8 cellular contexts compared by ENCODE assay signal in the genomic region with DNA sequence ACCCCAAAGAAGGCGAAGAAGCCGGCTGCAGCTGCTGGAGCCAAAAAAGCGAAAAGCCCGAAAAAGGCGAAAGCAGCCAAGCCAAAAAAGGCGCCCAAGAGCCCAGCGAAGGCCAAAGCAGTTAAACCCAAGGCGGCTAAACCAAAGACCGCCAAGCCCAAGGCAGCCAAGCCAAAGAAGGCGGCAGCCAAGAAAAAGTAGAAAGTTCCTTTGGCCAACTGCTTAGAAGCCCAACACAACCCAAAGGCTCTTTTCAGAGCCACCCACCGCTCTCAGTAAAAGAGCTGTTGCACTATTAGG.
DNase-seq lines count a peak whose midpoint lies in the region; ATAC-seq and TF ChIP-seq lines count a peak whose summit lies in the region.

No MANE protein-coding gene starts in this region.

- CTCF ChIA-PET in activated naive CD4-positive, alpha-beta T cell treated with anti-CD3 and anti-CD28 coated beads for 36 hours (lab: Charles Lee), result interaction anchor here (2.2 kb wide), 1 partner anchor 32 kb away, joined by 9 read pairs; a partner anchor contains a TSS

- ATAC-seq in activated naive CD8-positive, alpha-beta T cell treated with anti-CD3 and anti-CD28 coated beads, Interleukin-2, amount 10 ng/mL, durations not matched to agents 7 days and 5 days (ENCODE audit: low read depth), result no peak
- ATAC-seq in GM21360 (IDR thresholded peaks at IDR 0.05; ENCODE audit: unreplicated experiment), result no peak

- H3K9me3 ChIP-seq in iPS-15b (ENCODE audit: control insufficient read depth, insufficient read depth, low read length) (no peaks in the 10 kb centered on the region), stomach smooth muscle (ENCODE audit: control insufficient read depth in 2 of 2, low read length in 2 of 2) (no peaks in the 10 kb centered on the region)

- intact Hi-C loops in activated naive CD4-positive, alpha-beta T cell treated with anti-CD3 and anti-CD28 coated beads for 36 hours (cut with micrococcal nuclease), result loop anchor here (1.0 kb wide), 3 partner anchors 33 to 124 kb away; a partner anchor contains a TSS

- DNase-seq in activated naive CD4-positive, alpha-beta T cell treated with anti-CD3 and anti-CD28 coated beads for 36 hours, result no peak
- DNase-seq in activated naive CD4-positive, alpha-beta T cell treated with Interleukin-2 at 50 U/mL for 16 hours, result no peak
- DNase-seq in activated naive CD8-positive, alpha-beta T cell treated with anti-CD3 and anti-CD28 coated beads, Interleukin-2, amount 10 ng/mL, durations not matched to agents 7 days and 5 days, result no peak
- DNase-seq in GM20000 (ENCODE audit: low spot score), result no peak
- DNase-seq in T1000 (lab: John Stamatoyannopoulos, UW), result no peak

- H3K4me3 Mint-ChIP-seq in activated naive CD4-positive, alpha-beta T cell treated with anti-CD3 and anti-CD28 coated beads for 36 hours, result peak overlapping the region; percentile 79
- peak overlapping the region; percentile 100 for H3K4me3 Mint-ChIP-seq in activated naive CD8-positive, alpha-beta T cell treated with anti-CD3 and anti-CD28 coated beads, Interleukin-2, amount 10 ng/mL, durations not matched to agents 7 days and 5 days

- H3K27ac Mint-ChIP-seq in activated naive CD4-positive, alpha-beta T cell treated with anti-CD3 and anti-CD28 coated beads for 36 hours, result peak overlapping the region; percentile 97
- H3K27ac Mint-ChIP-seq in activated naive CD8-positive, alpha-beta T cell treated with anti-CD3 and anti-CD28 coated beads, Interleukin-2, amount 10 ng/mL, durations not matched to agents 7 days and 5 days, result peak overlapping the region; percentile 99

- H3K9ac ChIP-seq in iPS-15b (ENCODE audit: low read depth, low read length) (peak overlapping the region; percentile 96), stomach smooth muscle (ENCODE audit: low read length in 2 of 2) (peak overlapping the region; percentile 79 to 92)

- H3K36me3 Mint-ChIP-seq in activated naive CD4-positive, alpha-beta T cell treated with anti-CD3 and anti-CD28 coated beads for 36 hours (ENCODE audit: low read depth), result peaks cover 20% of the 10 kb centered on the region
- peaks cover 20% of the 10 kb centered on the region for H3K36me3 Mint-ChIP-seq in activated naive CD8-positive, alpha-beta T cell treated with anti-CD3 and anti-CD28 coated beads, Interleukin-2, amount 10 ng/mL, durations not matched to agents 7 days and 5 days

- no peak for TF ChIP-seq CTCF in GM20000 (IDR thresholded peaks at IDR 0.05; ENCODE audit: extremely low read depth, missing control alignments)

- peaks cover 13% of the 10 kb centered on the region for H3K27me3 Mint-ChIP-seq in activated naive CD4-positive, alpha-beta T cell treated with anti-CD3 and anti-CD28 coated beads for 36 hours (ENCODE audit: low read depth)
- no peaks in the 10 kb centered on the region for H3K27me3 Mint-ChIP-seq in activated naive CD8-positive, alpha-beta T cell treated with anti-CD3 and anti-CD28 coated beads, Interleukin-2, amount 10 ng/mL, durations not matched to agents 7 days and 5 days

- H3K36me3 ChIP-seq in iPS-15b (ENCODE audit: control insufficient read depth, insufficient read depth, low read length), result no peaks in the 10 kb centered on the region
- no peaks in the 10 kb centered on the region for H3K36me3 ChIP-seq in stomach smooth muscle (ENCODE audit: control insufficient read depth in 2 of 2, insufficient read depth in 2 of 2, low read length in 2 of 2)

- H3K27ac ChIP-seq in stomach smooth muscle (ENCODE audit: low read length), result peak overlapping the region; percentile 98

- H3K27me3 ChIP-seq in iPS-15b (ENCODE audit: control insufficient read depth, insufficient read depth, low read length) (no peaks in the 10 kb centered on the region), stomach smooth muscle (ENCODE audit: control insufficient read depth in 1 of 2, insufficient read depth in 2 of 2, low read length in 2 of 2) (no peaks in the 10 kb centered on the region)

- peaks cover 47% of the 10 kb centered on the region for H3K4me1 Mint-ChIP-seq in activated naive CD4-positive, alpha-beta T cell treated with anti-CD3 and anti-CD28 coated beads for 36 hours (ENCODE audit: low read depth)
- H3K4me1 Mint-ChIP-seq in activated naive CD8-positive, alpha-beta T cell treated with anti-CD3 and anti-CD28 coated beads, Interleukin-2, amount 10 ng/mL, durations not matched to agents 7 days and 5 days, result peaks cover 46% of the 10 kb centered on the region

- peaks cover 7% of the 10 kb centered on the region for H3K4me1 ChIP-seq in iPS-15b (ENCODE audit: control insufficient read depth, insufficient read depth, low read length)
- peaks cover 15% of the 10 kb centered on the region for H3K4me1 ChIP-seq in stomach smooth muscle (ENCODE audit: control insufficient read depth, insufficient read depth, low read length)

- POLR2A ChIA-PET in activated naive CD8-positive, alpha-beta T cell treated with anti-CD3 and anti-CD28 coated beads, Interleukin-2, amount 10 ng/mL, durations not matched to agents 7 days and 5 days (lab: Charles Lee), result interaction anchor here (0.6 to 8.5 kb wide), 55 partner anchors 9 to 1736 kb away, joined by 3 to 2352 read pairs (median 18); a partner anchor contains a TSS

- H3K9me3 Mint-ChIP-seq in activated naive CD4-positive, alpha-beta T cell treated with anti-CD3 and anti-CD28 coated beads for 36 hours, result no peaks in the 10 kb centered on the region
- no peaks in the 10 kb centered on the region for H3K9me3 Mint-ChIP-seq in activated naive CD8-positive, alpha-beta T cell treated with anti-CD3 and anti-CD28 coated beads, Interleukin-2, amount 10 ng/mL, durations not matched to agents 7 days and 5 days

- peak overlapping the region; percentile 89 for H3K4me3 ChIP-seq in iPS-15b (ENCODE audit: low read depth, low read length)
- peak overlapping the region; percentile 87 to 93 for H3K4me3 ChIP-seq in stomach smooth muscle (ENCODE audit: low read length in 2 of 2)
